ENCODE assay signal across 22 cellular contexts in genomic region chr16:86272744-86273143, GRCh38.
"Had no signal": no experiment of that assay in that cellular context is flagged by ENCODE, and none has a peak within 500 bp of the region (broad histone marks: within the 10 kb centered on the region; RNA-seq: fewer than 3 reads in every experiment).

No MANE protein-coding gene starts in this region.

- H3K4me1 ChIP-seq: esophagus muscularis mucosa, foreskin keratinocyte, gastrocnemius medialis, heart right ventricle, lower lobe of right lung had no signal

- ATAC-seq: foreskin keratinocyte; gastrocnemius medialis; heart right ventricle; left cardiac atrium; left lung; left ventricle myocardium superior; lower lobe of right lung; mucosa of descending colon; naive thymus-derived CD8-positive, alpha-beta T cell had no signal

- H3K4me3 ChIP-seq: coronary artery, dorsolateral prefrontal cortex, esophagus muscularis mucosa, gastrocnemius medialis, heart right ventricle, left lung, lower lobe of right lung, mucosa of descending colon had no signal

- H3K27me3 ChIP-seq: esophagus muscularis mucosa, foreskin keratinocyte, left lung had no signal

- H3K9me3 ChIP-seq: gastrocnemius medialis, left lung, lower lobe of right lung, mucosa of descending colon had no signal

- DNase-seq: dermis blood vessel endothelial cell; dorsolateral prefrontal cortex; effector CD4-positive, alpha-beta T cell; effector memory CD4-positive, alpha-beta T cell; foreskin keratinocyte; gastrocnemius medialis; glutamatergic neuron; heart right ventricle; hippocampal formation; left cardiac atrium; left lung; left ventricle myocardium superior; lower lobe of right lung; mucosa of descending colon; naive B cell; naive thymus-derived CD8-positive, alpha-beta T cell had no signal

- H3K27ac ChIP-seq: coronary artery, dorsolateral prefrontal cortex, esophagus muscularis mucosa, foreskin keratinocyte, gastrocnemius medialis, heart right ventricle, left lung, lower lobe of right lung had no signal

- H3K36me3 Mint-ChIP-seq: mesothelial cell of epicardium, naive B cell had no signal

- H3K4me1 Mint-ChIP-seq: mesothelial cell of epicardium; naive B cell; naive thymus-derived CD8-positive, alpha-beta T cell had no signal

- H3K4me3 Mint-ChIP-seq: mesothelial cell of epicardium; naive B cell; naive thymus-derived CD8-positive, alpha-beta T cell had no signal

- H3K9me3 Mint-ChIP-seq: mesothelial cell of epicardium had no signal

- H3K27ac Mint-ChIP-seq: mesothelial cell of epicardium; naive B cell; naive thymus-derived CD8-positive, alpha-beta T cell had no signal

- H3K36me3 ChIP-seq: gastrocnemius medialis, heart right ventricle, left lung, lower lobe of right lung had no signal

- FAIRE-seq: endothelial cell of umbilical vein, islet of Langerhans, keratinocyte had no signal
